1 cellular context compared by ENCODE assay signal in the genomic region with DNA sequence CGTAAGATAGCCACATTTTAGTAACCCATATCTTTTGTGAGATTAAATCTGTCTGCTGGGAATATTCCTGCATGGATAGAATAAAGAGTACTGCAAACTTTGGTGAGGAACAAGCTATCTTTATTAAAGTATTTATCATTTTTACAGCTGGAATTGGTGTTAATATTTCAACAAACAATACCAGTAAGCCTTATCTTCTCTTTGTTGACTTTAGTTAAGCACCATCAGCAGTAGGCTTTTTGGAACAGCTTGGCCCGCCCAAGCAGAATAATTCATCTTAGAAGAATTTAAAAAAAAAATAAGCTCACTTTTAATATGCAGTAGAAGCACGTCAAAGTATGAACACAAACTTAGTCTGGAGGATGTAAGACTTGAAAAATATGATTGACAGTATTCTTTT.
TF ChIP-seq lines count a peak whose summit lies in the region.

No MANE protein-coding gene starts in this region.

TF ChIP-seq in K562, 482 proteins besides CTCF, POLR2A, EP300 and RAD21 (continued from another document):
- TF ChIP-seq NR4A1 (CRISPR knock-in tag; IDR thresholded peaks at IDR 0.05) (no peak), NR4A1 (tag; IDR thresholded peaks at IDR 0.05) (no peak), POLR2B (IDR thresholded peaks at IDR 0.05; ENCODE audit: low read depth, partially characterized antibody) (no peak)
